2 cellular contexts compared by ENCODE assay signal in the genomic region with DNA sequence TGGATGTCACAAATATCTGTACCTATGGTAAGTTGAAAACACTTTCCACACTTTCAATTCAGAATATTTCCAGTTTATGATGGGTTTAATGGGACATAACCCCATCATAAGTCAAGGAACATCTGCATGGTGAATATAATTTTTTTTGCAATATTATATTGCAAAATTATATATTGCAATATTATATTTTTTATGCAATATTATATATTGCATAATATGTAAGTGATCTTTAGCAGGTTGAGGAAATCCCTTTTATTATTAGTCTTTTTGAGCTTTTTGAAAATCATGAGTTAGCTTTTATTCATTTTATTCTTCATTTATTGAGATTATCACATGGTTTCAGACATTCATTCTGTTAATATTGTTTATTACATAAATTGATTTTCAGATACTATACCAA.
A peak's percentile ranks its signal among the peaks of the same experiment; 100 is the strongest.
TF ChIP-seq lines count a peak whose summit lies in the region.

No MANE protein-coding gene starts in this region.

TF ChIP-seq in HCT116, 20 proteins besides CTCF, POLR2A, EP300 and RAD21:
- no peak for TF ChIP-seq EGR1 (IDR thresholded peaks at IDR 0.05; ENCODE audit: low read depth)
- no peak for TF ChIP-seq EZH2 (IDR thresholded peaks at IDR 0.05)
- no peak for TF ChIP-seq EZH2phosphoT487 (IDR thresholded peaks at IDR 0.05; ENCODE audit: borderline replicate concordance)
- TF ChIP-seq, protein P1, sequence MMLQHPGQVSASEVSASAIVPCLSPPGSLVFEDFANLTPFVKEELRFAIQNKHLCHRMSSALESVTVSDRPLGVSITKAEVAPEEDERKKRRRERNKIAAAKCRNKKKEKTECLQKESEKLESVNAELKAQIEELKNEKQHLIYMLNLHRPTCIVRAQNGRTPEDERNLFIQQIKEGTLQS (IDR thresholded peaks at IDR 0.05) = no peak
- no peak for TF ChIP-seq CEBPB (IDR thresholded peaks at IDR 0.05; ENCODE audit: low read depth)
- TF ChIP-seq POLR2AphosphoS5 (IDR thresholded peaks at IDR 0.05; ENCODE audit: low read depth, low read length) = no peak
- TF ChIP-seq YY1 (IDR thresholded peaks at IDR 0.05; ENCODE audit: extremely low read depth, insufficient replicate concordance, low read depth, low read length) = no peak
- TF ChIP-seq JUND (IDR thresholded peaks at IDR 0.05) = no peak
- TF ChIP-seq, protein P2, sequence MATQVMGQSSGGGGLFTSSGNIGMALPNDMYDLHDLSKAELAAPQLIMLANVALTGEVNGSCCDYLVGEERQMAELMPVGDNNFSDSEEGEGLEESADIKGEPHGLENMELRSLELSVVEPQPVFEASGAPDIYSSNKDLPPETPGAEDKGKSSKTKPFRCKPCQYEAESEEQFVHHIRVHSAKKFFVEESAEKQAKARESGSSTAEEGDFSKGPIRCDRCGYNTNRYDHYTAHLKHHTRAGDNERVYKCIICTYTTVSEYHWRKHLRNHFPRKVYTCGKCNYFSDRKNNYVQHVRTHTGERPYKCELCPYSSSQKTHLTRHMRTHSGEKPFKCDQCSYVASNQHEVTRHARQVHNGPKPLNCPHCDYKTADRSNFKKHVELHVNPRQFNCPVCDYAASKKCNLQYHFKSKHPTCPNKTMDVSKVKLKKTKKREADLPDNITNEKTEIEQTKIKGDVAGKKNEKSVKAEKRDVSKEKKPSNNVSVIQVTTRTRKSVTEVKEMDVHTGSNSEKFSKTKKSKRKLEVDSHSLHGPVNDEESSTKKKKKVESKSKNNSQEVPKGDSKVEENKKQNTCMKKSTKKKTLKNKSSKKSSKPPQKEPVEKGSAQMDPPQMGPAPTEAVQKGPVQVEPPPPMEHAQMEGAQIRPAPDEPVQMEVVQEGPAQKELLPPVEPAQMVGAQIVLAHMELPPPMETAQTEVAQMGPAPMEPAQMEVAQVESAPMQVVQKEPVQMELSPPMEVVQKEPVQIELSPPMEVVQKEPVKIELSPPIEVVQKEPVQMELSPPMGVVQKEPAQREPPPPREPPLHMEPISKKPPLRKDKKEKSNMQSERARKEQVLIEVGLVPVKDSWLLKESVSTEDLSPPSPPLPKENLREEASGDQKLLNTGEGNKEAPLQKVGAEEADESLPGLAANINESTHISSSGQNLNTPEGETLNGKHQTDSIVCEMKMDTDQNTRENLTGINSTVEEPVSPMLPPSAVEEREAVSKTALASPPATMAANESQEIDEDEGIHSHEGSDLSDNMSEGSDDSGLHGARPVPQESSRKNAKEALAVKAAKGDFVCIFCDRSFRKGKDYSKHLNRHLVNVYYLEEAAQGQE (IDR thresholded peaks at IDR 0.05; ENCODE audit: low read depth) = no peak
- TF ChIP-seq FOSL1 (IDR thresholded peaks at IDR 0.05; ENCODE audit: low read depth) = no peak
- TF ChIP-seq SRF (IDR thresholded peaks at IDR 0.05; ENCODE audit: low read depth) = no peak
- TF ChIP-seq TCF7L2 (IDR thresholded peaks at IDR 0.05; ENCODE audit: borderline replicate concordance, extremely low read depth, insufficient read depth, insufficient read length) = no peak
- TF ChIP-seq, protein P3, sequence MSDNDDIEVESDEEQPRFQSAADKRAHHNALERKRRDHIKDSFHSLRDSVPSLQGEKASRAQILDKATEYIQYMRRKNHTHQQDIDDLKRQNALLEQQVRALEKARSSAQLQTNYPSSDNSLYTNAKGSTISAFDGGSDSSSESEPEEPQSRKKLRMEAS (IDR thresholded peaks at IDR 0.05) = no peak
- no peak for TF ChIP-seq ZFX (IDR thresholded peaks at IDR 0.05)
- TF ChIP-seq ELF1 (IDR thresholded peaks at IDR 0.05; ENCODE audit: borderline replicate concordance, low read depth) = no peak
TF ChIP-seq in HCT116: peak in this region for 0.

TF ChIP-seq in K562, 482 proteins besides CTCF, POLR2A, EP300 and RAD21:
- TF ChIP-seq CEBPG (CRISPR knock-in tag; IDR thresholded peaks at IDR 0.05) (no peak), CEBPG (tag; conservative IDR thresholded peaks at IDR 0.05 in 1 of 2, IDR thresholded peaks at IDR 0.05 in 1 of 2) (peak in 1 of 2 experiments; percentile 88; a peak in 2 of 4 replicates), TBP (optimal IDR thresholded peaks at IDR 0.05; ENCODE audit: low read depth, low read length) (no peak), CEBPB (tag; IDR thresholded peaks at IDR 0.05) (peak; percentile 57; the same call in 1 of the 2 replicates), EGR1 (conservative IDR thresholded peaks at IDR 0.05) (no peak), YBX1 (IDR thresholded peaks at IDR 0.05) (no peak), CREBBP (IDR thresholded peaks at IDR 0.05; ENCODE audit: low read depth, low read length) (no peak)
- TF ChIP-seq, protein P4, sequence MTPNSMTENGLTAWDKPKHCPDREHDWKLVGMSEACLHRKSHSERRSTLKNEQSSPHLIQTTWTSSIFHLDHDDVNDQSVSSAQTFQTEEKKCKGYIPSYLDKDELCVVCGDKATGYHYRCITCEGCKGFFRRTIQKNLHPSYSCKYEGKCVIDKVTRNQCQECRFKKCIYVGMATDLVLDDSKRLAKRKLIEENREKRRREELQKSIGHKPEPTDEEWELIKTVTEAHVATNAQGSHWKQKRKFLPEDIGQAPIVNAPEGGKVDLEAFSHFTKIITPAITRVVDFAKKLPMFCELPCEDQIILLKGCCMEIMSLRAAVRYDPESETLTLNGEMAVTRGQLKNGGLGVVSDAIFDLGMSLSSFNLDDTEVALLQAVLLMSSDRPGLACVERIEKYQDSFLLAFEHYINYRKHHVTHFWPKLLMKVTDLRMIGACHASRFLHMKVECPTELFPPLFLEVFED (CRISPR knock-in tag; conservative IDR thresholded peaks at IDR 0.05) = no peak
